30 cellular contexts compared by ENCODE assay signal in the genomic region with DNA sequence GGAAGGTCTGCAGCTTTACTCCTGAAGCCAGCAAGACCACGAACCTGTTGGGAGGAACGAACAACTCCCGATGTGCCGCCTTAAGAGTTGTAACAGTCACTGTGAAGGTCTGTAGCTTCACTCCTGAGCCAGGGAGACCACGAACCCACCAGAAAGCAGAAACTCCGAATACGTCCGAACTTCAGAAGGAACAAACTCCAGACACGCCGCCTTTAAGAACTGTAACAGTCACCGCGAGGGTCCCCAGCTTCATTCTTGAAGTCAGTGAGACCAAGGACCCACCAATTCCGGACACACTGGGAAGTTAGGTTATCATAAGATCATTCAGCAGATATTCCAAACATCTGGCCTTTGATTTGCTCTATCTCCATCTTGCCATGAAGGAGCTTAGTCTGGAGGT.
"Had no signal": no experiment of that assay in that cellular context is flagged by ENCODE, and none has a peak within 500 bp of the region (broad histone marks: within the 10 kb centered on the region; RNA-seq: fewer than 3 reads in every experiment).

No MANE protein-coding gene starts in this region.

- DNase-seq: activated effector memory CD4-positive, alpha-beta T cell treated with anti-CD3 and anti-CD28 coated beads, Interleukin-2, amount 50 U/mL, for 16 hours; activated effector memory CD4-positive, alpha-beta T cell treated with Interleukin-2 at 50 U/mL for 16 hours; activated gamma-delta T cell; activated gamma-delta T cell treated with Interleukin-2 at 50 U/mL for 16 hours; activated naive CD4-positive, alpha-beta T cell; activated naive CD4-positive, alpha-beta T cell treated with anti-CD3 and anti-CD28 coated beads for 36 hours; activated naive CD4-positive, alpha-beta T cell treated with anti-CD3 and anti-CD28 coated beads, Interleukin-2, amount 10 ng/mL, durations not matched to agents 7 days and 5 days; activated naive CD4-positive, alpha-beta T cell treated with anti-CD3 and anti-CD28 coated beads, Interleukin-2, amount 50 U/mL, for 16 hours; activated naive CD4-positive, alpha-beta T cell treated with Interleukin-2 at 50 U/mL for 16 hours; activated naive CD8-positive, alpha-beta T cell treated with anti-CD3 and anti-CD28 coated beads for 36 hours; activated naive CD8-positive, alpha-beta T cell treated with anti-CD3 and anti-CD28 coated beads, Interleukin-2, amount 10 ng/mL, durations not matched to agents 7 days and 5 days; activated naive CD8-positive, alpha-beta T cell treated with anti-CD3 and anti-CD28 coated beads, Interleukin-2, amount 50 U/mL, for 24 hours; activated T-cell treated with anti-CD3 and anti-CD28 coated beads, Interleukin-2, amount 50 U/mL, for 1 hour; activated T-cell treated with anti-CD3 and anti-CD28 coated beads, Interleukin-2, amount 50 U/mL, for 24 hours; activated T-cell treated with anti-CD3 and anti-CD28 coated beads, Interleukin-2, amount 50 U/mL, for 4 hours; activated T-cell treated with anti-CD3 and anti-CD28 coated beads, Interleukin-2, amount 50 U/mL, for 48 hours; activated T-cell treated with anti-CD3 and anti-CD28 coated beads, Interleukin-2, amount 50 U/mL, for 72 hours; adrenal gland; amniotic stem cell; amygdala; anterior cingulate cortex; aorta; body of pancreas; brain microvascular endothelial cell; caudate nucleus; central memory CD4-positive, alpha-beta T cell; cerebellar nuclear complex had no signal

- H3K27me3 ChIP-seq: adrenal gland, ascending aorta, body of pancreas, brain microvascular endothelial cell, breast epithelium, cardiac muscle cell had no signal

- H3K36me3 ChIP-seq: adrenal gland, ascending aorta, brain microvascular endothelial cell, breast epithelium, cardiac muscle cell had no signal

- H3K4me3 ChIP-seq: adrenal gland, ascending aorta, body of pancreas, breast epithelium, cardiac muscle cell had no signal
